In genomic region chr2:43123486-43123885, GRCh38 we compare ENCODE assay signal across 17 cellular contexts.
"Had no signal": no experiment of that assay in that cellular context is flagged by ENCODE, and none has a peak within 500 bp of the region (broad histone marks: within the 10 kb centered on the region; RNA-seq: fewer than 3 reads in every experiment).

No MANE protein-coding gene starts in this region.

- H3K9ac ChIP-seq: parathyroid adenoma had no signal

- H3K27ac ChIP-seq: parathyroid adenoma, tibial artery had no signal

- H3K36me3 Mint-ChIP-seq: activated CD4-positive, alpha-beta memory T cell treated with anti-CD3 and anti-CD28 coated beads for 36 hours had no signal

- H3K27me3 ChIP-seq: tibial artery had no signal

- H3K4me3 ChIP-seq: tibial artery had no signal

- H3K27ac Mint-ChIP-seq: activated CD4-positive, alpha-beta memory T cell treated with anti-CD3 and anti-CD28 coated beads for 36 hours; activated CD8-positive, alpha-beta memory T cell treated with anti-CD3 and anti-CD28 coated beads, Interleukin-2, amount 10 ng/mL, durations not matched to agents 7 days and 5 days; activated T-helper 2 cell treated with anti-CD3 and anti-CD28 coated beads, Interferon-gamma antibody, Interleukin-2, Interleukin-4, amounts not matched to agents 10 μg/mL and 5 μg/mL and 100 μg/mL, durations not matched to agents 14 hours and 24 hours and 36 hours; stimulated activated effector memory CD8-positive, alpha-beta T cell treated with anti-CD3 and anti-CD28 coated beads, Interleukin-12 subunit alpha, Interleukin-12 subunit beta, amount 100 ng/mL, for 72 hours had no signal

- H3K27me3 Mint-ChIP-seq: activated CD4-positive, alpha-beta memory T cell treated with anti-CD3 and anti-CD28 coated beads for 36 hours; activated CD8-positive, alpha-beta memory T cell treated with anti-CD3 and anti-CD28 coated beads, Interleukin-2, amount 10 ng/mL, durations not matched to agents 7 days and 5 days; activated naive CD4-positive, alpha-beta T cell treated with anti-CD3 and anti-CD28 coated beads, Interleukin-2, amount 50 U/mL, for 24 hours had no signal

- H3K9me3 Mint-ChIP-seq: activated naive CD4-positive, alpha-beta T cell treated with anti-CD3 and anti-CD28 coated beads, Interleukin-2, amount 50 U/mL, for 24 hours had no signal

- H3K4me1 ChIP-seq: parathyroid adenoma, tibial artery had no signal

- H3K36me3 ChIP-seq: tibial artery had no signal

- DNase-seq: activated CD4-positive, alpha-beta memory T cell treated with anti-CD3 and anti-CD28 coated beads for 36 hours; activated CD4-positive, alpha-beta T cell treated with anti-CD3 and anti-CD28 coated beads for 1 hour; activated CD8-positive, alpha-beta memory T cell treated with anti-CD3 and anti-CD28 coated beads, Interleukin-2, amount 10 ng/mL, durations not matched to agents 7 days and 5 days; activated T-cell treated with anti-CD3 and anti-CD28 coated beads, Interleukin-2, amount 50 U/mL, for 1 hour; amniotic stem cell; caudate nucleus; islet precursor cell; left ventricle myocardium superior; mesendoderm; retina; T-helper 9 cell had no signal

- H3K4me3 Mint-ChIP-seq: activated CD4-positive, alpha-beta memory T cell treated with anti-CD3 and anti-CD28 coated beads for 36 hours; activated CD8-positive, alpha-beta memory T cell treated with anti-CD3 and anti-CD28 coated beads, Interleukin-2, amount 10 ng/mL, durations not matched to agents 7 days and 5 days; activated naive CD4-positive, alpha-beta T cell treated with anti-CD3 and anti-CD28 coated beads, Interleukin-2, amount 50 U/mL, for 24 hours; neural crest cell; stimulated activated effector memory CD8-positive, alpha-beta T cell treated with anti-CD3 and anti-CD28 coated beads, Interleukin-12 subunit alpha, Interleukin-12 subunit beta, amount 100 ng/mL, for 72 hours had no signal
